In genomic region chr17:51152766-51153209, GRCh38 we compare ENCODE assay signal across 8 cellular contexts. TPM values are rescaled to one million over a fixed set of nuclear protein-coding genes. Genes with fewer than 3 reads are reported as not detected.
A peak's percentile ranks its signal among the peaks of the same experiment; 100 is the strongest.
DNase-seq lines count a peak whose midpoint lies in the region; ATAC-seq and TF ChIP-seq lines count a peak whose summit lies in the region.

No MANE protein-coding gene starts in this region.

- H3K4me1 ChIP-seq in BLaER1 (peaks cover 23% of the 10 kb centered on the region), HCT116 (ENCODE audit: control insufficient read depth in 1 of 2, insufficient read depth in 2 of 2, low read length in 2 of 2) (peaks cover 14 to 22% of the 10 kb centered on the region in 2 experiments), urinary bladder (ENCODE audit: insufficient read depth) (no peaks in the 10 kb centered on the region)

- BruUV-seq in HCT116 (replicated peaks; lab: Mats Ljungman, UMichigan) = TSS peak; percentile 99

- intact Hi-C loops in HCT116 (cut with micrococcal nuclease) = loop anchor here (1.0 to 10.0 kb wide), 7 partner anchors 31 to 608 kb away; partner anchors contain the start of genes SPATA20 and TOB1

- peaks cover 14% of the 10 kb centered on the region for H4K20me1 ChIP-seq in BLaER1
- peaks cover 10% of the 10 kb centered on the region; the same call in 1 of the 2 replicates for H4K20me1 ChIP-seq in HCT116 (ENCODE audit: insufficient read depth)

- POLR2A ChIA-PET in HCT116 (lab: Charles Lee) = interaction anchor here (0.8 to 3.6 kb wide), 16 partner anchors 9 to 428 kb away, joined by 3 to 24 read pairs (median 4); partner anchors contain the start of genes NME2, SPAG9 and TOB1

- H3K9ac ChIP-seq in BLaER1 (peak overlapping the region; percentile 92), HCT116 (ENCODE audit: low read length) (peak overlapping the region; percentile 84)

- no peaks in the 10 kb centered on the region for H3K9me2 ChIP-seq in HCT116 (ENCODE audit: insufficient read depth)

- H3K27ac ChIP-seq in BLaER1 (peak overlapping the region; percentile 72), HCT116 (ENCODE audit: low read depth, low read length) (peak overlapping the region; percentile 69), urinary bladder (ENCODE audit: low read depth) (peak overlapping the region; percentile 67)

- H2AFZ ChIP-seq in HCT116 (ENCODE audit: low read depth, low read length, poor library complexity, severe bottlenecking) = peak overlapping the region; percentile 95

- H3K4me3 ChIP-seq in BLaER1 (peak overlapping the region; percentile 81), HCT116 (replicated peaks in 1 of 2; ENCODE audit: low read depth in 1 of 2, low read length in 2 of 2) (peak overlapping the region; percentile 48 to 82), iPS-18c (ENCODE audit: insufficient read depth, low read depth, low read length) (peak overlapping the region; percentile 55), urinary bladder (ENCODE audit: low read depth, low read length) (no peak overlapping the region)

- RAD21 ChIA-PET in HCT116 (lab: Charles Lee; ENCODE audit: low non-redundant PET in 1 of 2, low total read pairs in 2 of 2, uncharacterized antibody in 2 of 2, unreplicated experiment in 2 of 2) = interaction anchor here (0.7 to 1.0 kb wide), 11 partner anchors 32 to 370 kb away, joined by 3 to 8 read pairs (median 4); partner anchors contain the start of gene SPAG9 (in 2 of the 2)

- WGBS in urinary bladder = 12% methylated on average over 8 of the region's 8 CpGs

- H3K36me3 ChIP-seq in BLaER1 (peaks cover 25% of the 10 kb centered on the region), HCT116 (ENCODE audit: control insufficient read depth in 1 of 2, insufficient read depth in 2 of 2, low read length in 2 of 2) (peaks cover 21 to 23% of the 10 kb centered on the region in 2 experiments), urinary bladder (ENCODE audit: insufficient read depth) (no peaks in the 10 kb centered on the region)

- peak; percentile 11 for ATAC-seq in HCT116
- no peak for ATAC-seq in GM18517 (IDR thresholded peaks at IDR 0.05; ENCODE audit: unreplicated experiment)
- no peak for ATAC-seq in GM21619 (IDR thresholded peaks at IDR 0.05; ENCODE audit: unreplicated experiment)

- no peak for TF ChIP-seq POLR2A in HCT116 (IDR thresholded peaks at IDR 0.05; ENCODE audit: borderline replicate concordance, extremely low read depth, insufficient read depth, insufficient read length)

- H3K27me3 ChIP-seq in BLaER1 (no peaks in the 10 kb centered on the region), HCT116 (ENCODE audit: insufficient read depth, low read length) (no peaks in the 10 kb centered on the region)

- H3K9me3 ChIP-seq in BLaER1 = no peaks in the 10 kb centered on the region
- no peaks in the 10 kb centered on the region for H3K9me3 ChIP-seq in HCT116 (ENCODE audit: control insufficient read depth in 1 of 2, insufficient read depth in 1 of 2, low read depth in 1 of 2, low read length in 2 of 2)
- no peaks in the 10 kb centered on the region for H3K9me3 ChIP-seq in iPS-18c (ENCODE audit: control insufficient read depth, insufficient read depth, low read length)

- H3K79me2 ChIP-seq in HCT116 (ENCODE audit: insufficient read depth, low read length) = peaks cover 45% of the 10 kb centered on the region

- no peak for TF ChIP-seq CTCF in HCT116 (IDR thresholded peaks at IDR 0.05 in 2 of 3, conservative IDR thresholded peaks at IDR 0.05 in 1 of 3; ENCODE audit: borderline replicate concordance in 1 of 3, insufficient read depth in 1 of 3, low read depth in 2 of 3, low read length in 2 of 3)

- CTCF ChIA-PET in HCT116 (lab: Charles Lee) = interaction anchor here (0.7 to 2.1 kb wide), 30 partner anchors 9 to 301 kb away, joined by 3 to 88 read pairs (median 4); partner anchors contain the start of genes NME2 and SPAG9

- peak overlapping the region; percentile 78 for H3K4me2 ChIP-seq in BLaER1
- peak overlapping the region; percentile 85 for H3K4me2 ChIP-seq in HCT116 (ENCODE audit: low read length)

- TF ChIP-seq RAD21 in HCT116 (IDR thresholded peaks at IDR 0.05; ENCODE audit: low read depth) = no peak

- DNase-seq in HCT116 (ENCODE audit: low read depth, low spot score) (no peak), SW480 (ENCODE audit: low spot score) (peak; percentile 60), germinal center (ENCODE audit: low spot score) (no peak)

TF ChIP-seq in HCT116, 20 proteins besides CTCF, POLR2A, EP300 and RAD21:
- TF ChIP-seq FOSL1 (IDR thresholded peaks at IDR 0.05; ENCODE audit: low read depth) (no peak), JUND (IDR thresholded peaks at IDR 0.05) (no peak), CEBPB (IDR thresholded peaks at IDR 0.05; ENCODE audit: low read depth) (no peak; the same call in 1 of the 2 replicates), EGR1 (IDR thresholded peaks at IDR 0.05; ENCODE audit: low read depth) (no peak), POLR2AphosphoS5 (IDR thresholded peaks at IDR 0.05; ENCODE audit: low read depth, low read length) (no peak), REST (IDR thresholded peaks at IDR 0.05; ENCODE audit: low read depth) (no peak), ZBTB33 (IDR thresholded peaks at IDR 0.05; ENCODE audit: extremely low read depth, insufficient replicate concordance, low read length) (no peak), MAX (IDR thresholded peaks at IDR 0.05) (no peak), ATF3 (IDR thresholded peaks at IDR 0.05) (no peak; the same call in 1 of the 2 replicates), ZFX (IDR thresholded peaks at IDR 0.05) (no peak), ZNF274 (IDR thresholded peaks at IDR 0.05; ENCODE audit: low read depth, low read length) (no peak), EZH2phosphoT487 (IDR thresholded peaks at IDR 0.05; ENCODE audit: borderline replicate concordance) (no peak), YY1 (IDR thresholded peaks at IDR 0.05; ENCODE audit: extremely low read depth, insufficient replicate concordance, low read depth, low read length) (no peak)
TF ChIP-seq in HCT116: peak in this region for 0.

RNA-seq across cellular contexts. Expression of gene NME1, which starts 0.6 kb away (rescaled TPM):
- total RNA-seq in HCT116 (2021; ENCODE audit: unreplicated experiment) (510 TPM), urinary bladder (38.1 TPM)
- polyA plus RNA-seq in HCT116 (2012) = 350 and 483 TPM in 2 replicates
- polyA plus RNA-seq in urinary bladder = 63.3 TPM

RNA-seq across cellular contexts. Expression of gene NME2, which starts 13.4 kb away (rescaled TPM):
- total RNA-seq in HCT116 (2021; ENCODE audit: unreplicated experiment) (1,287 TPM), urinary bladder (191 TPM)
- 1,511 and 1,737 TPM in 2 replicates for polyA plus RNA-seq in HCT116 (2012)
- polyA plus RNA-seq in urinary bladder = 688 TPM

RNA-seq across cellular contexts. Expression of gene SPAG9, which starts 32.1 kb away (rescaled TPM):
- total RNA-seq in HCT116 (2021; ENCODE audit: unreplicated experiment) (77.6 TPM), urinary bladder (211 TPM)
- polyA plus RNA-seq in HCT116 (2012) = 44.2 and 45.8 TPM in 2 replicates
- polyA plus RNA-seq in urinary bladder = 53.9 TPM

Comparison
In these comparisons a context has a peak if more than half of its experiments do, and no peak if none do; other contexts are left out.
1. RNA of gene NME1, which starts 0.6 kb away (total RNA-seq): 510 TPM in HCT116 (single experiment); 38.1 TPM in urinary bladder (single experiment); every median in the first group is over 10 times any median in the second.
2. Peak in every context shown above with its lines, with median percentiles within 50 percentile points of each other: H3K27ac ChIP-seq.